In the genomic region with DNA sequence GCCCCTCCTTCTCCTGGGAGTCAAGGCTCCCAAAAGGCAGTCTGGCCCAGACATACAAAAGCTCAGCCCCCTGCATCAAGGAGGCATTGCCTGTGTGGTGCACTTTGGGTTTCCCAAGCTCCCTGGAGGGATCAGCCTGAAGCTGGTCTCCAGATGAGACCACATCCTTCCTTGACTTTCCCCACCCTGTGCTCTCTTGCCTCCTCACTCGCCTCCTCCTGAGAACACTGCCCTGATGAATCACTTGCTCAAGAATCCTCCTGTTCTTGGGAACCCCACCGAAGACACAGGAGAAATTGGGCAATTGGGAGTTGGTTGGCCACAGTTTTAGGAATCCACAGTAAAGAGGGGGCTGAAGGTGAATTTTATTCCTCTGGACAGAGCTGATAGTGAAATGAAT, we compare ENCODE assay signal across 16 cellular contexts. TPM values are rescaled to one million over a fixed set of nuclear protein-coding genes. Genes with fewer than 3 reads are reported as not detected.
DNase-seq lines count a peak whose midpoint lies in the region; ATAC-seq, FAIRE-seq and TF ChIP-seq lines count a peak whose summit lies in the region.
"Had no signal": no experiment of that assay in that cellular context is flagged by ENCODE, and none has a peak within 500 bp of the region (broad histone marks: within the 10 kb centered on the region; RNA-seq: fewer than 3 reads in every experiment).

No MANE protein-coding gene starts in this region.

- H3K27me3 Mint-ChIP-seq in activated B cell treated with CpG ODN at 0.5 μM for 24 hours (no peaks in the 10 kb centered on the region), progenitor cell of endocrine pancreas (no peaks in the 10 kb centered on the region)

- peaks cover 3% of the 10 kb centered on the region; the same call in 1 of the 2 replicates for H3K4me1 ChIP-seq in HEK293 (ENCODE audit: control insufficient read depth, insufficient read depth, low read length)
- H3K4me1 ChIP-seq in keratinocyte (ENCODE audit: control insufficient read depth, extremely low read depth, insufficient read depth, low read length): peaks cover 26% of the 10 kb centered on the region
- no peaks in the 10 kb centered on the region for H3K4me1 ChIP-seq in colonic mucosa

- no peak for ATAC-seq in activated B cell treated with CpG ODN at 0.5 μM for 24 hours (ENCODE audit: low read depth)
- ATAC-seq: activated CD4-positive, CD25-positive, alpha-beta regulatory T cell treated with anti-CD3 and anti-CD28 coated beads, Interleukin-2, amount 50 U/mL, for 24 hours had no signal

- peak overlapping the region; percentile 40 for H3K4me2 ChIP-seq in keratinocyte (ENCODE audit: control insufficient read depth, extremely low read depth, insufficient read depth, low read depth, low read length)
- H3K4me2 ChIP-seq: SK-N-SH had no signal

- H3K9me3 ChIP-seq in HEK293 (ENCODE audit: control insufficient read depth, insufficient read depth, low read depth, low read length): no peaks in the 10 kb centered on the region
- H3K9me3 ChIP-seq in keratinocyte (ENCODE audit: control insufficient read depth, low read depth, low read length): no peaks in the 10 kb centered on the region
- no peaks in the 10 kb centered on the region for H3K9me3 ChIP-seq in colonic mucosa
- H3K9me3 ChIP-seq: SK-N-SH, spleen had no signal

- H3K9me1 ChIP-seq in keratinocyte (ENCODE audit: control insufficient read depth, extremely low read depth, insufficient read depth, low read length): no peaks in the 10 kb centered on the region

- intact Hi-C loops in activated B cell treated with CpG ODN at 0.5 μM for 24 hours (cut with micrococcal nuclease): no loop called here
- intact Hi-C loops in colonic mucosa (cut with DNase I): no loop called here

- H3K9ac ChIP-seq in keratinocyte (ENCODE audit: control insufficient read depth, extremely low read depth, insufficient read depth, low read length) (no peak overlapping the region), colonic mucosa (ENCODE audit: low read depth in 2 of 2, low read length in 2 of 2) (no peak overlapping the region)
- H3K9ac ChIP-seq: SK-N-SH had no signal

- POLR2A ChIA-PET in AG04449 (lab: Yijun Ruan, JAX) (interaction anchor here (1.0 to 1.3 kb wide), 2 partner anchors 11 to 397 kb away, joined by 3 read pairs; no protein-coding TSS in a partner anchor), HEK293 (lab: Yijun Ruan, JAX) (interaction anchor here (2.0 kb wide), 1 partner anchor 35 kb away, joined by 7 read pairs; the partner anchor contains the start of gene LYST), activated B cell treated with CpG ODN at 0.5 μM for 24 hours (lab: Charles Lee) (interaction anchor here (1.3 kb wide), 1 partner anchor 35 kb away, joined by 14 read pairs; no protein-coding TSS in a partner anchor)

- no peak for TF ChIP-seq CTCF in AG04449 (IDR thresholded peaks at IDR 0.05; ENCODE audit: insufficient read depth, low read length, missing control alignments)
- no peak for TF ChIP-seq CTCF in HEK293 (tag by site-specific recombination; IDR thresholded peaks at IDR 0.05)
- no peak for TF ChIP-seq CTCF in activated B cell treated with CpG ODN at 0.5 μM for 24 hours (IDR thresholded peaks at IDR 0.05)
- TF ChIP-seq CTCF in keratinocyte (optimal IDR thresholded peaks at IDR 0.05 in 1 of 3, IDR thresholded peaks at IDR 0.05 in 1 of 3, conservative IDR thresholded peaks at IDR 0.05 in 1 of 3; ENCODE audit: extremely low read depth in 1 of 3, insufficient read depth in 2 of 3, low read length in 3 of 3): no peak
- TF ChIP-seq CTCF in progenitor cell of endocrine pancreas (IDR thresholded peaks at IDR 0.05; ENCODE audit: unreplicated experiment): no peak
- no peak for TF ChIP-seq CTCF in colonic mucosa (IDR thresholded peaks at IDR 0.05)

- H4K20me1 ChIP-seq in keratinocyte (ENCODE audit: control insufficient read depth, extremely low read depth, insufficient read depth, low read length): no peaks in the 10 kb centered on the region

- no peak overlapping the region for H3K4me3 ChIP-seq in AG04449 (ENCODE audit: low read depth, low read length)
- no peak overlapping the region for H3K4me3 ChIP-seq in HEK293 (ENCODE audit: low read depth, low read length)
- H3K4me3 ChIP-seq in keratinocyte (ENCODE audit: control insufficient read depth in 2 of 3, extremely low read depth in 1 of 3, insufficient read depth in 2 of 3, low read depth in 1 of 3, low read length in 3 of 3): no peak overlapping the region
- no peak overlapping the region for H3K4me3 ChIP-seq in colonic mucosa
- H3K4me3 ChIP-seq: lung, spleen had no signal

- H3K4me3 Mint-ChIP-seq in activated B cell treated with CpG ODN at 0.5 μM for 24 hours: no peak overlapping the region
- no peak overlapping the region for H3K4me3 Mint-ChIP-seq in progenitor cell of endocrine pancreas (ENCODE audit: low read depth)
- H3K4me3 Mint-ChIP-seq: activated naive CD4-positive, alpha-beta T cell treated with anti-CD3 and anti-CD28 coated beads, Interleukin-2, amount 10 ng/mL, durations not matched to agents 7 days and 5 days; neural crest cell had no signal

- H3K27me3 ChIP-seq in keratinocyte (ENCODE audit: control insufficient read depth, extremely low read depth, insufficient read depth, low read length): no peaks in the 10 kb centered on the region
- H3K27me3 ChIP-seq in colonic mucosa: no peaks in the 10 kb centered on the region
- H3K27me3 ChIP-seq: spleen had no signal

- CTCF ChIA-PET in AG04449 (lab: Yijun Ruan, JAX): interaction anchor here (1.3 to 2.0 kb wide), 2 partner anchors 58 to 70 kb away, joined by 4 to 10 read pairs; no protein-coding TSS in a partner anchor
- CTCF ChIA-PET in HEK293 (lab: Yijun Ruan, JAX): interaction anchor here (0.6 to 1.5 kb wide), 3 partner anchors 32 to 70 kb away, joined by 3 to 7 read pairs (median 4); no protein-coding TSS in a partner anchor
- CTCF ChIA-PET in activated B cell treated with CpG ODN at 0.5 μM for 24 hours (lab: Charles Lee): no interaction called here

- H3K4me1 Mint-ChIP-seq in activated B cell treated with CpG ODN at 0.5 μM for 24 hours (peaks cover 18% of the 10 kb centered on the region), progenitor cell of endocrine pancreas (ENCODE audit: low read depth) (peaks cover 11% of the 10 kb centered on the region)
- H3K4me1 Mint-ChIP-seq: neural crest cell had no signal

- DNase-seq in AG04449 (ENCODE audit: low read depth, low spot score): peak; percentile 67
- no peak for DNase-seq in activated B cell treated with CpG ODN at 0.5 μM for 24 hours
- DNase-seq in keratinocyte (ENCODE audit: low read depth, low spot score): no peak
- no peak for DNase-seq in NCI-H1417 treated with DMSO at 0.1 percent for 48 hours (lab: John Stamatoyannopoulos, UW)
- no peak for DNase-seq in NCI-H2107 (lab: John Stamatoyannopoulos, UW)
- no peak for DNase-seq in progenitor cell of endocrine pancreas (ENCODE audit: low spot score, unreplicated experiment)
- DNase-seq in colonic mucosa: no peak
- DNase-seq: activated CD8-positive, alpha-beta memory T cell treated with anti-CD3 and anti-CD28 coated beads, Interleukin-2, amount 50 U/mL, for 48 hours; activated naive CD4-positive, alpha-beta T cell treated with anti-CD3 and anti-CD28 coated beads, Interleukin-2, amount 10 ng/mL, durations not matched to agents 7 days and 5 days; DND-41; SK-N-SH; spleen had no signal

- no peak for FAIRE-seq in keratinocyte (lab: Jason Lieb, UNC)

- H3K79me2 ChIP-seq in keratinocyte (ENCODE audit: control insufficient read depth, insufficient read depth, low read length): no peaks in the 10 kb centered on the region

- dilution Hi-C loops in keratinocyte (cut with MboI; ENCODE audit: extremely low pct_ligation_motif_present, low sequenced_read_pairs): no loop called here

- H3K36me3 Mint-ChIP-seq in activated B cell treated with CpG ODN at 0.5 μM for 24 hours (ENCODE audit: low read depth): no peaks in the 10 kb centered on the region
- no peaks in the 10 kb centered on the region for H3K36me3 Mint-ChIP-seq in progenitor cell of endocrine pancreas (ENCODE audit: insufficient read depth)

- H2AFZ ChIP-seq in keratinocyte (ENCODE audit: control insufficient read depth, low read length): peak overlapping the region; percentile 16

- peak overlapping the region; percentile 5 for H3K27ac Mint-ChIP-seq in activated B cell treated with CpG ODN at 0.5 μM for 24 hours
- no peak overlapping the region for H3K27ac Mint-ChIP-seq in progenitor cell of endocrine pancreas
- H3K27ac Mint-ChIP-seq: activated naive CD4-positive, alpha-beta T cell treated with anti-CD3 and anti-CD28 coated beads, Interleukin-2, amount 10 ng/mL, durations not matched to agents 7 days and 5 days had no signal

- H3K9me3 Mint-ChIP-seq in activated B cell treated with CpG ODN at 0.5 μM for 24 hours (no peaks in the 10 kb centered on the region), progenitor cell of endocrine pancreas (ENCODE audit: low read depth) (peaks cover 3% of the 10 kb centered on the region)
- H3K9me3 Mint-ChIP-seq: activated naive CD4-positive, alpha-beta T cell treated with anti-CD3 and anti-CD28 coated beads, Interleukin-2, amount 10 ng/mL, durations not matched to agents 7 days and 5 days; neural crest cell had no signal

- H3K36me3 ChIP-seq in HEK293 (ENCODE audit: control insufficient read depth in 2 of 2, insufficient read depth in 1 of 2, low read length in 2 of 2) (no peaks in the 10 kb centered on the region), keratinocyte (ENCODE audit: control insufficient read depth in 2 of 2, extremely low read depth in 1 of 2, insufficient read depth in 2 of 2, low read length in 2 of 2) (no peaks in the 10 kb centered on the region), colonic mucosa (no peaks in the 10 kb centered on the region)
- H3K36me3 ChIP-seq: spleen had no signal

- H3K27ac ChIP-seq in HEK293 (ENCODE audit: extremely low read depth, low read depth, low read length): no peak overlapping the region
- H3K27ac ChIP-seq in keratinocyte (ENCODE audit: control insufficient read depth, insufficient read depth, low read length): no peak overlapping the region
- no peak overlapping the region for H3K27ac ChIP-seq in colonic mucosa

TF ChIP-seq in HEK293, 187 proteins besides CTCF, POLR2A, EP300 and RAD21:
- TF ChIP-seq ZNF221 (tag by site-specific recombination; IDR thresholded peaks at IDR 0.05; ENCODE audit: borderline replicate concordance) (no peak), ZIC2 (tag by site-specific recombination; IDR thresholded peaks at IDR 0.05) (peak; percentile 64)
TF ChIP-seq in HEK293: peak in this region for 1.

RNA-seq across cellular contexts. Expression of gene LYST, which starts 34.8 kb away (rescaled TPM):
- total RNA-seq in activated B cell treated with CpG ODN at 0.5 μM for 24 hours: 76.0 and 90.2 TPM in 2 replicates
- 9.5 to 30.9 TPM (median 24.7 TPM) in 3 replicates for polyA plus RNA-seq in keratinocyte
- 29.2 TPM for polyA plus RNA-seq in keratinocyte (2011; ENCODE audit: low read depth)
- 5.9 and 13.2 TPM in 2 replicates for polyA plus RNA-seq in keratinocyte (2011; cell fraction: cytosol; rRNA removed)
- polyA plus RNA-seq in keratinocyte (2011; cell fraction: nucleus; rRNA removed): 49.0 and 52.9 TPM in 2 replicates
- polyA plus RNA-seq in keratinocyte (2012; ENCODE audit: low replicate concordance): 7.7 and 20.9 TPM in 2 replicates
- polyA minus RNA-seq in keratinocyte: 13.1 to 108 TPM (median 83.3 TPM) in 3 replicates
- polyA minus RNA-seq in keratinocyte (2011; cell fraction: cytosol; rRNA and poly(A)+ RNA removed): 11.1 TPM
- 126 and 238 TPM in 2 replicates for polyA minus RNA-seq in keratinocyte (2011; cell fraction: nucleus; rRNA and poly(A)+ RNA removed)
- 11.4 and 11.7 TPM in 2 replicates for total RNA-seq in progenitor cell of endocrine pancreas
- total RNA-seq in colonic mucosa: 10 to 100 TPM; 13.7 to 20.0 TPM
